In genomic region chr21:29854795-29855194, GRCh38 we compare ENCODE assay signal across 1 cellular context.
TF ChIP-seq lines count a peak whose summit lies in the region.

No MANE protein-coding gene starts in this region.

TF ChIP-seq in HepG2, 621 proteins besides CTCF, POLR2A, EP300 and RAD21 (continued from another document):
- TF ChIP-seq HNRNPK (IDR thresholded peaks at IDR 0.05; ENCODE audit: low read depth, low read length, poor library complexity, severe bottlenecking) (no peak), MXI1 (IDR thresholded peaks at IDR 0.05; ENCODE audit: borderline replicate concordance, low read depth, low read length) (no peak), FOXJ3 (CRISPR knock-in tag; IDR thresholded peaks at IDR 0.05; ENCODE audit: borderline replicate concordance) (no peak), MIXL1 (CRISPR knock-in tag; IDR thresholded peaks at IDR 0.05) (no peak), SAFB2 (CRISPR knock-in tag; IDR thresholded peaks at IDR 0.05; ENCODE audit: borderline replicate concordance, low read depth) (no peak), ATF3 (CRISPR knock-in tag; IDR thresholded peaks at IDR 0.05) (no peak), ZSCAN20 (CRISPR knock-in tag; IDR thresholded peaks at IDR 0.05; ENCODE audit: borderline replicate concordance) (no peak), BRCA1 (CRISPR knock-in tag; IDR thresholded peaks at IDR 0.05) (no peak)
